ENCODE assay signal across 10 cellular contexts in the genomic region with DNA sequence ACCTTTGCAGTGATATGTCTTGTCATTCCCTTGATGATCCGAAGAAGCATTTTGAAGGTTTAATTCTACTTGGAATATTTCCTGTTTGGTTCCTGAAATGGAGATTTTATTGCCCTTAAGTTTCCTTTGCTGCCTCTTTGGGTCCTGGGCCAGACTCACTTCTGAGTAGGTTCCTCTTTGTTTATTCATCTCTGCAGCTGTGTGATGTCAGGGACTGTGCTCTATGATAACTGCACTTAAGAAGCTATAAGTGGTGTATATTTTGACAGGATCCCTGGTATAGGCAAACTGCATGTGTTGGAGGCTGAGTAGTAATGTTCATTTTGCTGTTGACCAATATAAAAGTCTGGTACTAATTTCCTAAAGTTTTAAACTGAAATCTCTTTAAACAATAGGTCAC. TPM values are rescaled to one million over a fixed set of nuclear protein-coding genes. Genes with fewer than 3 reads are reported as not detected.
DNase-seq lines count a peak whose midpoint lies in the region; ATAC-seq and TF ChIP-seq lines count a peak whose summit lies in the region.
"Had no signal": no experiment of that assay in that cellular context is flagged by ENCODE, and none has a peak within 500 bp of the region (broad histone marks: within the 10 kb centered on the region; RNA-seq: fewer than 3 reads in every experiment).

A gene with protein sequence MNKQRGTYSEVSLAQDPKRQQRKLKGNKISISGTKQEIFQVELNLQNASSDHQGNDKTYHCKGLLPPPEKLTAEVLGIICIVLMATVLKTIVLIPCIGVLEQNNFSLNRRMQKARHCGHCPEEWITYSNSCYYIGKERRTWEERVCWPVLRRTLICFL (minus strand): TSS at position 371 of the 400 bp plus-strand sequence. CDS start 182 bp downstream, at position 189.

- no peak within 1 kb of the TSS for H3K4me3 Mint-ChIP-seq in WTC11
- no peak within 1 kb of the TSS for H3K4me3 Mint-ChIP-seq in activated CD4-positive, alpha-beta memory T cell treated with anti-CD3 and anti-CD28 coated beads, Interleukin-2, amount 10 ng/mL, durations not matched to agents 7 days and 5 days

- ATAC-seq in WTC11 = no peak
- ATAC-seq in HG02970 (IDR thresholded peaks at IDR 0.05; ENCODE audit: low FRiP score, unreplicated experiment) = no peak
- ATAC-seq in GM19035 (IDR thresholded peaks at IDR 0.05; ENCODE audit: unreplicated experiment) = no peak
- ATAC-seq in HG02852 (IDR thresholded peaks at IDR 0.05; ENCODE audit: unreplicated experiment) = no peak

- CTCF ChIA-PET in WTC11 (lab: Charles Lee) = no interaction called here
- CTCF ChIA-PET in activated CD4-positive, alpha-beta memory T cell treated with anti-CD3 and anti-CD28 coated beads, Interleukin-2, amount 10 ng/mL, durations not matched to agents 7 days and 5 days (lab: Charles Lee) = no interaction called here

- POLR2A ChIA-PET in WTC11 (lab: Charles Lee) = no interaction called here
- POLR2A ChIA-PET in activated CD4-positive, alpha-beta memory T cell treated with anti-CD3 and anti-CD28 coated beads, Interleukin-2, amount 10 ng/mL, durations not matched to agents 7 days and 5 days (lab: Charles Lee) = no interaction called here

- peaks cover 8% of the 10 kb centered on the region for H3K9me3 Mint-ChIP-seq in WTC11
- no peaks in the 10 kb centered on the region for H3K9me3 Mint-ChIP-seq in activated CD4-positive, alpha-beta memory T cell treated with anti-CD3 and anti-CD28 coated beads, Interleukin-2, amount 10 ng/mL, durations not matched to agents 7 days and 5 days

- H3K4me1 Mint-ChIP-seq in WTC11 = peaks cover 17% of the 10 kb centered on the region
- H3K4me1 Mint-ChIP-seq in activated CD4-positive, alpha-beta memory T cell treated with anti-CD3 and anti-CD28 coated beads, Interleukin-2, amount 10 ng/mL, durations not matched to agents 7 days and 5 days = no peaks in the 10 kb centered on the region

- H3K27ac Mint-ChIP-seq in WTC11 = peak within 1 kb of the TSS; percentile 34; the same call in 1 of the 2 replicates
- H3K27ac Mint-ChIP-seq in activated CD4-positive, alpha-beta memory T cell treated with anti-CD3 and anti-CD28 coated beads, Interleukin-2, amount 10 ng/mL, durations not matched to agents 7 days and 5 days = no peak within 1 kb of the TSS

- DNase-seq in EL (peak; percentile 8), NCI-H1417 (lab: John Stamatoyannopoulos, UW) (peak; percentile 8 to 66 (median 58)), WTC11 (ENCODE audit: low spot score) (no peak), myocyte (ENCODE audit: low read depth) (peak; percentile 3)
- DNase-seq in activated CD4-positive, alpha-beta memory T cell treated with anti-CD3 and anti-CD28 coated beads, Interleukin-2, amount 10 ng/mL, durations not matched to agents 7 days and 5 days = no peak
- DNase-seq: right lobe of liver had no signal

- no peak for TF ChIP-seq CTCF in WTC11 (IDR thresholded peaks at IDR 0.05)

- H3K36me3 Mint-ChIP-seq in WTC11 = 0 out of 2 replicates have a peak, but pooled peaks cover 3% of the 10 kb centered on the region
- no peaks in the 10 kb centered on the region for H3K36me3 Mint-ChIP-seq in activated CD4-positive, alpha-beta memory T cell treated with anti-CD3 and anti-CD28 coated beads, Interleukin-2, amount 10 ng/mL, durations not matched to agents 7 days and 5 days (ENCODE audit: low read depth)

- H3K27me3 Mint-ChIP-seq in WTC11 (ENCODE audit: low read depth) = no peaks in the 10 kb centered on the region; the same call in 1 of the 2 replicates
- peaks cover 14% of the 10 kb centered on the region for H3K27me3 Mint-ChIP-seq in activated CD4-positive, alpha-beta memory T cell treated with anti-CD3 and anti-CD28 coated beads, Interleukin-2, amount 10 ng/mL, durations not matched to agents 7 days and 5 days

TF ChIP-seq in WTC11, 78 proteins besides CTCF, POLR2A, EP300 and RAD21:
- TF ChIP-seq, protein P1, sequence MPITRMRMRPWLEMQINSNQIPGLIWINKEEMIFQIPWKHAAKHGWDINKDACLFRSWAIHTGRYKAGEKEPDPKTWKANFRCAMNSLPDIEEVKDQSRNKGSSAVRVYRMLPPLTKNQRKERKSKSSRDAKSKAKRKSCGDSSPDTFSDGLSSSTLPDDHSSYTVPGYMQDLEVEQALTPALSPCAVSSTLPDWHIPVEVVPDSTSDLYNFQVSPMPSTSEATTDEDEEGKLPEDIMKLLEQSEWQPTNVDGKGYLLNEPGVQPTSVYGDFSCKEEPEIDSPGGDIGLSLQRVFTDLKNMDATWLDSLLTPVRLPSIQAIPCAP (CRISPR knock-in tag; IDR thresholded peaks at IDR 0.05) = no peak
- TF ChIP-seq GABPB1 (CRISPR knock-in tag; IDR thresholded peaks at IDR 0.05) (no peak), CBFB (CRISPR knock-in tag; IDR thresholded peaks at IDR 0.05; ENCODE audit: low read depth) (no peak), ZNF219 (CRISPR knock-in tag; IDR thresholded peaks at IDR 0.05; ENCODE audit: borderline replicate concordance) (no peak), JAZF1 (CRISPR knock-in tag; IDR thresholded peaks at IDR 0.05) (no peak), ZNF138 (CRISPR knock-in tag; conservative IDR thresholded peaks at IDR 0.05) (no peak)
TF ChIP-seq in WTC11: peak in this region for 0.

RNA-seq across cellular contexts. Expression of the gene that starts here (rescaled TPM):
- total RNA-seq in WTC11 (2021) (not detected in 3 replicates), myocyte (not detected in 2 replicates)
- polyA plus RNA-seq in myocyte (2012) = not detected
- not detected for total RNA-seq in activated CD4-positive, alpha-beta memory T cell treated with anti-CD3 and anti-CD28 coated beads, Interleukin-2, amount 10 ng/mL, durations not matched to agents 7 days and 5 days
- total RNA-seq: SJCRH30 had no signal

Comparison
In these comparisons a context has a peak if more than half of its experiments do, and no peak if none do; other contexts are left out.
1. Peak in DNase-seq in myocyte; RNA of the gene not detected or under 1 TPM.
2. DNase-seq: peak in EL (single experiment) and NCI-H1417 (3 of 3); none in WTC11 (single experiment) and activated CD4-positive, alpha-beta memory T cell treated with anti-CD3 and anti-CD28 coated beads, Interleukin-2, amount 10 ng/mL, durations not matched to agents 7 days and 5 days (single experiment).